8 cellular contexts compared by ENCODE assay signal in genomic region chr1:84690397-84691138, GRCh38. TPM values are rescaled to one million over a fixed set of nuclear protein-coding genes. Genes with fewer than 3 reads are reported as not detected.
DNase-seq lines count a peak whose midpoint lies in the region; ATAC-seq lines count a peak whose summit lies in the region.

TSS of gene SSX2IP (minus strand) at chr1:84690461. CDS start at chr1:84671219, 19,242 bp downstream.

- no peaks in the 10 kb centered on the region for H3K27me3 ChIP-seq in BLaER1 treated with 17β-estradiol and CSF1 and Interleukin-3, amounts not matched to agents 10 nM and 100 nM

- peaks cover 0 to 11% (median 8%) of the 10 kb centered on the region in 11 experiments; a peak in 12 of 22 replicates for H3K9me3 ChIP-seq in BLaER1 treated with 17β-estradiol and CSF1 and Interleukin-3, amounts not matched to agents 10 nM and 100 nM (replicated peaks in 1 of 11)

- peak; percentile 95 for DNase-seq in NCI-H526 treated with DMSO at 0.1 percent for 48 hours (lab: John Stamatoyannopoulos, UW)
- peak; percentile 100 for DNase-seq in activated CD4-positive, alpha-beta T cell treated with anti-CD3 and anti-CD28 coated beads, Interleukin-2, amount 10 ng/mL, durations not matched to agents 24 days and 14 days
- peak; percentile 94 for DNase-seq in cortex of kidney (lab: John Stamatoyannopoulos, UW)
- peak; percentile 98 for DNase-seq in left colon
- peak; percentile 100 for DNase-seq in stimulated activated CD4-positive, alpha-beta T cell treated with anti-CD3 and anti-CD28 coated beads, Interleukin-1b, Interleukin-23, amount 100 ng/mL, for 4 hours (ENCODE audit: low read depth in 2 of 2)

- peak within 1 kb of the TSS; percentile 95 for H3K27ac Mint-ChIP-seq in activated CD4-positive, alpha-beta T cell treated with anti-CD3 and anti-CD28 coated beads, Interleukin-2, amount 10 ng/mL, durations not matched to agents 24 days and 14 days

- H3K36me3 Mint-ChIP-seq in activated CD4-positive, alpha-beta T cell treated with anti-CD3 and anti-CD28 coated beads, Interleukin-2, amount 10 ng/mL, durations not matched to agents 24 days and 14 days (ENCODE audit: low read depth), result peaks cover 3% of the 10 kb centered on the region

- peaks cover 4% of the 10 kb centered on the region for H3K27me3 Mint-ChIP-seq in activated CD4-positive, alpha-beta T cell treated with anti-CD3 and anti-CD28 coated beads, Interleukin-2, amount 10 ng/mL, durations not matched to agents 24 days and 14 days

- H3K9ac ChIP-seq in BLaER1 treated with 17β-estradiol and CSF1 and Interleukin-3, amounts not matched to agents 10 nM and 100 nM, result peak within 1 kb of the TSS; percentile 72 to 85 (median 80)

- peak within 1 kb of the TSS; percentile 98 for H3K4me3 Mint-ChIP-seq in activated CD4-positive, alpha-beta T cell treated with anti-CD3 and anti-CD28 coated beads, Interleukin-2, amount 10 ng/mL, durations not matched to agents 24 days and 14 days

- H3K27ac ChIP-seq in BLaER1 treated with 17β-estradiol and CSF1 and Interleukin-3, amounts not matched to agents 10 nM and 100 nM, result peak within 1 kb of the TSS in 10 of 11 experiments; percentile 59 to 80 (median 77); a peak in 20 of 22 replicates

- peaks cover 40 to 53% (median 48%) of the 10 kb centered on the region in 10 experiments for H3K4me1 ChIP-seq in BLaER1 treated with 17β-estradiol and CSF1 and Interleukin-3, amounts not matched to agents 10 nM and 100 nM

- peaks cover 43% of the 10 kb centered on the region for H3K4me1 Mint-ChIP-seq in activated CD4-positive, alpha-beta T cell treated with anti-CD3 and anti-CD28 coated beads, Interleukin-2, amount 10 ng/mL, durations not matched to agents 24 days and 14 days

- H4K20me1 ChIP-seq in BLaER1 treated with 17β-estradiol and CSF1 and Interleukin-3, amounts not matched to agents 10 nM and 100 nM, result no peaks in the 10 kb centered on the region

- no peaks in the 10 kb centered on the region for H3K36me3 ChIP-seq in BLaER1 treated with 17β-estradiol and CSF1 and Interleukin-3, amounts not matched to agents 10 nM and 100 nM

- no peaks in the 10 kb centered on the region for H3K9me3 Mint-ChIP-seq in activated CD4-positive, alpha-beta T cell treated with anti-CD3 and anti-CD28 coated beads, Interleukin-2, amount 10 ng/mL, durations not matched to agents 24 days and 14 days

- peak within 1 kb of the TSS; percentile 72 to 91 (median 80) for H3K4me3 ChIP-seq in BLaER1 treated with 17β-estradiol and CSF1 and Interleukin-3, amounts not matched to agents 10 nM and 100 nM

- intact Hi-C loops in activated CD4-positive, alpha-beta T cell treated with anti-CD3 and anti-CD28 coated beads, Interleukin-2, amount 10 ng/mL, durations not matched to agents 24 days and 14 days (cut with micrococcal nuclease), result loop anchor here (1.0 to 5.0 kb wide), 8 partner anchors 62 to 544 kb away; partner anchors contain the start of genes CTBS, GNG5, MCOLN2 and RPF1
- intact Hi-C loops in left colon (cut with DNase I, micrococcal nuclease), result no loop called here

- H3K4me2 ChIP-seq in BLaER1 treated with 17β-estradiol and CSF1 and Interleukin-3, amounts not matched to agents 10 nM and 100 nM, result peak within 1 kb of the TSS; percentile 80 to 92 (median 89)

- ATAC-seq in GM19351 (IDR thresholded peaks at IDR 0.05; ENCODE audit: unreplicated experiment) (peak; percentile 83), HG03520 (IDR thresholded peaks at IDR 0.05; ENCODE audit: unreplicated experiment) (peak; percentile 95), left colon (peak; percentile 95)

RNA-seq across cellular contexts. Expression of gene SSX2IP, which starts in this region (rescaled TPM):
- total RNA-seq in activated CD4-positive, alpha-beta T cell treated with anti-CD3 and anti-CD28 coated beads, Interleukin-2, amount 10 ng/mL, durations not matched to agents 24 days and 14 days, result 10.0 and 11.8 TPM in 2 replicates
- 10 to 100 TPM; 12.6 to 14.0 TPM for total RNA-seq in left colon

Comparison
In these comparisons a context has a peak if more than half of its experiments do, and no peak if none do; other contexts are left out.
1. Peak in every context shown above with its lines: DNase-seq, ATAC-seq, H3K4me3 ChIP-seq and H3K27ac ChIP-seq.